Comparison of ENCODE assay signal across 23 cellular contexts in the genomic region with DNA sequence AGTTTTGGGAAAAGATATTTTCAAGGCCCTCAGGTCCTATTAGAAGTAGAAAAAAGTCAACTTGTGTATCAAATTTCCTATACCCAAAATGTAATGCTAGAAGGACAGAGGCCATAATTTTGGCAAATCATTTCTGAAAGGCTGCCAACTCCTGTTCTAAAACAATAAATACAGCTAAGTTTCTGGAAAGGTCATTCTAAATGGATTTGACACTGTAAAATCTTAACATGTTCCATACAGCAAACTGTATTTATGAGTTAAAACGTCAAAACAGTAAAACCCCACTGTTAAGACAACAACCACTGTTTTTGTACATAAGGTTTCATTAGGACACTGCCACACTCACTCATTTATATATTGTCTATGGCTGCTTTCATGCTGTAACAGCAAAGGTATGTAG. TPM values are rescaled to one million over a fixed set of nuclear protein-coding genes. Genes with fewer than 3 reads are reported as not detected.
DNase-seq lines count a peak whose midpoint lies in the region; ATAC-seq, FAIRE-seq and TF ChIP-seq lines count a peak whose summit lies in the region.
"Had no signal": no experiment of that assay in that cellular context is flagged by ENCODE, and none has a peak within 500 bp of the region (broad histone marks: within the 10 kb centered on the region; RNA-seq: fewer than 3 reads in every experiment).

No MANE protein-coding gene starts in this region.

- H3K4me3 Mint-ChIP-seq in neural progenitor cell (no peak overlapping the region), T-cell (no peak overlapping the region)
- H3K4me3 Mint-ChIP-seq: CD8-positive, alpha-beta memory T cell had no signal

- no peaks in the 10 kb centered on the region for H3K9me1 ChIP-seq in endothelial cell of umbilical vein (replicated peaks; ENCODE audit: control insufficient read depth, extremely low read depth, insufficient read depth, low read length)

- DNase-seq in AG10803 (ENCODE audit: low read depth) = peak; percentile 37
- peak; percentile 87 for DNase-seq in NCI-H2171 treated with DMSO at 0.1 percent for 48 hours (lab: John Stamatoyannopoulos, UW)
- peak; percentile 64 for DNase-seq in endothelial cell of umbilical vein (ENCODE audit: low read depth, low spot score)
- no peak for DNase-seq in neural progenitor cell (ENCODE audit: low spot score)
- DNase-seq in T-cell = no peak
- DNase-seq in COLO668 (lab: John Stamatoyannopoulos, UW; ENCODE audit: unreplicated experiment) = no peak
- DNase-seq: activated CD8-positive, alpha-beta memory T cell treated with anti-CD3 and anti-CD28 coated beads, Interleukin-2, amount 50 U/mL, for 48 hours; CD8-positive, alpha-beta memory T cell; cortex of kidney; kidney; MM.1S; NCI-H1694 treated with DMSO at 0.1 percent for 48 hours; NCI-H510A treated with DMSO at 0.1 percent for 48 hours; right lobe of liver; T1000 had no signal

- H3K4me2 ChIP-seq in endothelial cell of umbilical vein (ENCODE audit: insufficient read depth, low read length) (no peak overlapping the region), neural progenitor cell (peak overlapping the region; percentile 32)
- H3K4me2 ChIP-seq: hepatocyte had no signal

- H3K27ac ChIP-seq in endothelial cell of umbilical vein (ENCODE audit: insufficient read depth, low read depth, low read length) (no peak overlapping the region), neural progenitor cell (peak overlapping the region; percentile 49)
- H3K27ac ChIP-seq: hepatocyte, right lobe of liver, SJCRH30 had no signal

- no peak for FAIRE-seq in endothelial cell of umbilical vein (lab: Jason Lieb, UNC)
- FAIRE-seq: HepG2, kidney had no signal

- H3K4me1 ChIP-seq in endothelial cell of umbilical vein (ENCODE audit: control insufficient read depth, extremely low read depth, insufficient read depth, low read length) (no peaks in the 10 kb centered on the region), neural progenitor cell (peaks cover 22% of the 10 kb centered on the region)
- H3K4me1 ChIP-seq: right lobe of liver had no signal

- H2AFZ ChIP-seq in endothelial cell of umbilical vein (ENCODE audit: low read depth, low read length) (no peak overlapping the region), neural progenitor cell (replicated peaks) (no peak overlapping the region)
- H2AFZ ChIP-seq: hepatocyte had no signal

- ATAC-seq in HG02610 (IDR thresholded peaks at IDR 0.05; ENCODE audit: unreplicated experiment) = no peak
- ATAC-seq in T-cell (replicated peaks in 1 of 4) = no peak
- ATAC-seq in GM18867 (IDR thresholded peaks at IDR 0.05; ENCODE audit: unreplicated experiment) = no peak
- ATAC-seq: esophagus mucosa, HCT116, HepG2, right lobe of liver had no signal

- H3K27me3 ChIP-seq in endothelial cell of umbilical vein (ENCODE audit: control insufficient read depth in 2 of 2, insufficient read depth in 2 of 2, low read length in 2 of 2) (no peaks in the 10 kb centered on the region), neural progenitor cell (no peaks in the 10 kb centered on the region)
- H3K27me3 ChIP-seq: ascending aorta, hepatocyte, right lobe of liver, SJCRH30 had no signal

- peaks cover 3% of the 10 kb centered on the region for H3K4me1 Mint-ChIP-seq in neural progenitor cell
- peaks cover 19 to 21% (median 19%) of the 10 kb centered on the region in 3 donors for H3K4me1 Mint-ChIP-seq in T-cell

- H3K4me3 ChIP-seq in AG10803 (ENCODE audit: low read length) (no peak overlapping the region), endothelial cell of umbilical vein (replicated peaks in 1 of 3; ENCODE audit: insufficient read depth in 1 of 3, low read depth in 1 of 3, low read length in 3 of 3) (no peak overlapping the region), neural progenitor cell (no peak overlapping the region)
- H3K4me3 ChIP-seq: ascending aorta, hepatocyte, right lobe of liver, SJCRH30 had no signal

- no peak for TF ChIP-seq CTCF in AG10803 (conservative IDR thresholded peaks at IDR 0.05; ENCODE audit: low read length)
- no peak for TF ChIP-seq CTCF in endothelial cell of umbilical vein (IDR thresholded peaks at IDR 0.05; ENCODE audit: extremely low read depth in 1 of 2, insufficient read depth in 1 of 2, low read depth in 1 of 2, low read length in 2 of 2)
- no peak for TF ChIP-seq CTCF in neural progenitor cell (IDR thresholded peaks at IDR 0.05)

- H3K27ac Mint-ChIP-seq in neural progenitor cell (no peak overlapping the region), T-cell (no peak overlapping the region)

- intact Hi-C loops in endothelial cell of umbilical vein (cut with micrococcal nuclease) = loop anchor here (10.0 kb wide), 1 partner anchor 565 kb away; no protein-coding TSS in a partner anchor

- no peaks in the 10 kb centered on the region for H3K27me3 Mint-ChIP-seq in neural progenitor cell (ENCODE audit: insufficient read depth, low read depth)
- no peaks in the 10 kb centered on the region for H3K27me3 Mint-ChIP-seq in T-cell
- H3K27me3 Mint-ChIP-seq: CD8-positive, alpha-beta memory T cell had no signal

- no peaks in the 10 kb centered on the region for H3F3A ChIP-seq in neural progenitor cell (ENCODE audit: low read depth)

- H3K9me3 ChIP-seq in endothelial cell of umbilical vein (replicated peaks; ENCODE audit: control insufficient read depth, insufficient read depth, low read length) (no peaks in the 10 kb centered on the region), neural progenitor cell (ENCODE audit: low read depth) (no peaks in the 10 kb centered on the region)
- H3K9me3 ChIP-seq: ascending aorta, SJCRH30 had no signal

- H3K79me2 ChIP-seq in endothelial cell of umbilical vein (ENCODE audit: control insufficient read depth, insufficient read depth, low read length) (peaks cover 21% of the 10 kb centered on the region), neural progenitor cell (ENCODE audit: low read depth) (no peaks in the 10 kb centered on the region)

- H4K20me1 ChIP-seq in endothelial cell of umbilical vein (replicated peaks; ENCODE audit: control insufficient read depth, extremely low read depth, insufficient read depth, low read length) (no peaks in the 10 kb centered on the region), neural progenitor cell (ENCODE audit: low read depth) (no peaks in the 10 kb centered on the region)

- POLR2A ChIA-PET in endothelial cell of umbilical vein (lab: Charles Lee) (no interaction called here), T-cell (lab: Charles Lee) (no interaction called here)

- CTCF ChIA-PET in endothelial cell of umbilical vein (lab: Charles Lee) (interaction anchor here (1.0 to 1.2 kb wide), 2 partner anchors 10 to 114 kb away, joined by 3 to 4 read pairs; partner anchors contain the start of gene FAM98A), T-cell (lab: Charles Lee) (interaction anchor here in 1 of 2 donors (1.5 kb wide), 1 partner anchor 114 kb away, joined by 5 read pairs; no protein-coding TSS in a partner anchor)

- H3K36me3 ChIP-seq in endothelial cell of umbilical vein (ENCODE audit: control insufficient read depth in 2 of 2, extremely low read depth in 1 of 2, insufficient read depth in 2 of 2, low read length in 2 of 2) (peaks cover 17 to 28% of the 10 kb centered on the region in 2 experiments), neural progenitor cell (peaks cover 9% of the 10 kb centered on the region)

- dilution Hi-C loops in endothelial cell of umbilical vein (cut with MboI; ENCODE audit: extremely low pct_ligation_motif_present, low sequenced_read_pairs) = no loop called here

- H3K9ac ChIP-seq in endothelial cell of umbilical vein (replicated peaks; ENCODE audit: extremely low read depth, insufficient read depth, low read length) (no peak overlapping the region), neural progenitor cell (no peak overlapping the region)

- BruUV-seq in endothelial cell of umbilical vein (replicated peaks; lab: Mats Ljungman, UMichigan) = no TSS peak

- H3K9me3 Mint-ChIP-seq in neural progenitor cell = no peaks in the 10 kb centered on the region
- no peaks in the 10 kb centered on the region for H3K9me3 Mint-ChIP-seq in T-cell
- H3K9me3 Mint-ChIP-seq: CD8-positive, alpha-beta memory T cell had no signal

- TF ChIP-seq POLR2A in endothelial cell of umbilical vein (IDR thresholded peaks at IDR 0.05; ENCODE audit: low read depth, low read length) = no peak

- H3K36me3 Mint-ChIP-seq in neural progenitor cell (peaks cover 6% of the 10 kb centered on the region), T-cell (peaks cover 48% of the 10 kb centered on the region)

TF ChIP-seq in endothelial cell of umbilical vein, 7 proteins besides CTCF, POLR2A, EP300 and RAD21:
- TF ChIP-seq POLR2AphosphoS5 (IDR thresholded peaks at IDR 0.05; ENCODE audit: insufficient read depth, low read depth, low read length) (no peak), FOS (IDR thresholded peaks at IDR 0.05; ENCODE audit: borderline replicate concordance, insufficient read depth, low read length) (no peak), EZH2 (IDR thresholded peaks at IDR 0.05; ENCODE audit: borderline replicate concordance, low read depth, low read length, severe bottlenecking) (no peak), MYC (IDR thresholded peaks at IDR 0.05; ENCODE audit: low read depth, low read length) (no peak), GATA2 (IDR thresholded peaks at IDR 0.05; ENCODE audit: insufficient read depth, insufficient read length, low read depth, low read length) (no peak), JUN (IDR thresholded peaks at IDR 0.05; ENCODE audit: borderline replicate concordance, insufficient read depth, insufficient read length, low read depth) (no peak)
- TF ChIP-seq, protein P1, sequence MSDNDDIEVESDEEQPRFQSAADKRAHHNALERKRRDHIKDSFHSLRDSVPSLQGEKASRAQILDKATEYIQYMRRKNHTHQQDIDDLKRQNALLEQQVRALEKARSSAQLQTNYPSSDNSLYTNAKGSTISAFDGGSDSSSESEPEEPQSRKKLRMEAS (IDR thresholded peaks at IDR 0.05; ENCODE audit: insufficient read depth, insufficient read length) = no peak

RNA-seq across cellular contexts. Expression of gene FAM98A, which starts 9.7 kb away (rescaled TPM):
- total RNA-seq in endothelial cell of umbilical vein (85.9 and 97.1 TPM in 2 replicates), neural progenitor cell (ENCODE audit: low replicate concordance) (13.3 and 16.5 TPM in 2 replicates), T-cell (10 to 100 TPM; 16.1 to 36.2 (median 34.5) TPM)
- 34.6 and 52.8 TPM in 2 replicates for polyA plus RNA-seq in endothelial cell of umbilical vein
- 93.4 and 171 TPM in 2 replicates for polyA plus RNA-seq in endothelial cell of umbilical vein (2011; cell fraction: cytosol; rRNA removed)
- polyA plus RNA-seq in endothelial cell of umbilical vein (2011; cell fraction: nucleus; rRNA removed) = 123 and 193 TPM in 2 replicates
- polyA plus RNA-seq in endothelial cell of umbilical vein (2012) = 169 and 252 TPM in 2 replicates
- 58.5 and 159 TPM in 2 replicates for polyA minus RNA-seq in endothelial cell of umbilical vein
- 16.3 TPM for polyA minus RNA-seq in endothelial cell of umbilical vein (2011; cell fraction: cytosol; rRNA and poly(A)+ RNA removed)
- 46.0 and 52.1 TPM in 2 replicates for polyA minus RNA-seq in endothelial cell of umbilical vein (2011; cell fraction: nucleus; rRNA and poly(A)+ RNA removed)

Comparison
In these comparisons a context has a peak if more than half of its experiments do, and no peak if none do; other contexts are left out.
1. DNase-seq: peak in AG10803 (single experiment), NCI-H2171 treated with DMSO at 0.1 percent for 48 hours (single experiment) and endothelial cell of umbilical vein (single experiment); none in neural progenitor cell (single experiment), T-cell (0 of 34) and COLO668 (single experiment).